In genomic region chr17:46192484-46193245, GRCh38 we compare ENCODE assay signal across 1 cellular context.
A peak's percentile ranks its signal among the peaks of the same experiment; 100 is the strongest.
TF ChIP-seq lines count a peak whose summit lies in the region.

No MANE protein-coding gene starts in this region.

TF ChIP-seq in K562, 482 proteins besides CTCF, POLR2A, EP300 and RAD21 (continued from another document and continues in another):
- TF ChIP-seq CUX1 (CRISPR knock-in tag; IDR thresholded peaks at IDR 0.05) (no peak), MNT (conservative IDR thresholded peaks at IDR 0.05) (peak; percentile 72 to 89), STAT5B (CRISPR knock-in tag; IDR thresholded peaks at IDR 0.05) (no peak), ZNF518B (CRISPR knock-in tag; IDR thresholded peaks at IDR 0.05) (no peak), DIDO1 (tag; IDR thresholded peaks at IDR 0.05; ENCODE audit: low read depth) (no peak), ARHGAP35 (IDR thresholded peaks at IDR 0.05; ENCODE audit: partially characterized antibody) (no peak), ZNF277 (CRISPR knock-in tag; IDR thresholded peaks at IDR 0.05; ENCODE audit: borderline replicate concordance) (no peak), PTTG1 (tag; IDR thresholded peaks at IDR 0.05; ENCODE audit: low read depth) (no peak), ZBTB5 (IDR thresholded peaks at IDR 0.05) (no peak), CBX3 (IDR thresholded peaks at IDR 0.05; ENCODE audit: borderline replicate concordance in 1 of 2, low read length in 2 of 2) (no peak), POLR2AphosphoS5 (IDR thresholded peaks at IDR 0.05; ENCODE audit: control insufficient read depth, insufficient read depth, low read depth, low read length) (peak; percentile 57; the same call in 1 of the 2 replicates), ZBTB49 (CRISPR knock-in tag; IDR thresholded peaks at IDR 0.05; ENCODE audit: borderline replicate concordance) (no peak), MBD1 (CRISPR knock-in tag; IDR thresholded peaks at IDR 0.05) (no peak), TAL1 (IDR thresholded peaks at IDR 0.05) (no peak), ATF2 (CRISPR knock-in tag; IDR thresholded peaks at IDR 0.05) (no peak), ZMIZ1 (IDR thresholded peaks at IDR 0.05; ENCODE audit: low read depth in 2 of 2, low read length in 2 of 2) (no peak), SRSF7 (optimal IDR thresholded peaks at IDR 0.05; ENCODE audit: low read depth, low read length) (no peak), MTF1 (CRISPR knock-in tag; IDR thresholded peaks at IDR 0.05; ENCODE audit: borderline replicate concordance) (0 out of 2 replicates have a peak, but pooled peaks have one; percentile 9), CBX5 (IDR thresholded peaks at IDR 0.05; ENCODE audit: borderline replicate concordance, low read depth) (no peak), TCFL5 (CRISPR knock-in tag; conservative IDR thresholded peaks at IDR 0.05) (no peak), NFE2L1 (tag; IDR thresholded peaks at IDR 0.05; ENCODE audit: borderline replicate concordance, low read depth) (no peak), TEAD4 (IDR thresholded peaks at IDR 0.05; ENCODE audit: low read length) (peak; percentile 65; the same call in 1 of the 2 replicates), TEAD4 (CRISPR knock-in tag; IDR thresholded peaks at IDR 0.05; ENCODE audit: borderline replicate concordance) (no peak), HLTF (IDR thresholded peaks at IDR 0.05) (peak; percentile 71; the same call in 1 of the 2 replicates)
